In the genomic region with DNA sequence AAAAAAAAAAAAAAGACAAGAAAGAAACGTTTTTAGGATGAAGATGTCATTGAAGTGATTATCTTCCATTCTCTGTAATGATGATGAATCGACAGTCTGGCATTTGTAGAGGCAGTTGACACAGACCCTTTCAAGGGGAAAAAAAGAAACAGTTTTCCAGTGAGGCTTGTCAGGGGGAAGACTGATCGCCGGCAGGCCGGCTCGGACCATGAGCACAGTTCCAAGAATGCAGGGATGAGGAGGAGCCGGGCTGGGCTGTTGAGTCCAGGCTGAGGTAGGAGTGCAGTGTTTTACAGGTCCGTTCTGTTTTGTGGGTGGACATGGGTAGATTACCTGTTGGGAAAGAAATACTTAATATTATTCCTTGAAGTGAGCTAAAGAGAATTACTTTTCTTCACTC, we compare ENCODE assay signal across 8 cellular contexts.
DNase-seq lines count a peak whose midpoint lies in the region; TF ChIP-seq lines count a peak whose summit lies in the region.

No MANE protein-coding gene starts in this region.

- H3T11ph ChIP-seq in H9 (ENCODE audit: low read length): no peak overlapping the region

- H3K14ac ChIP-seq in H9 (ENCODE audit: insufficient read depth, low read length): no peak overlapping the region

- H4K8ac ChIP-seq in H9 (replicated peaks; ENCODE audit: insufficient read length, low read depth, low read length): no peak overlapping the region

- no peak overlapping the region for H2AFZ ChIP-seq in H9 (ENCODE audit: low read length)

- H2BK5ac ChIP-seq in H9 (ENCODE audit: insufficient read length, low read length): no peak overlapping the region

- no peak overlapping the region for H4K91ac ChIP-seq in H9 (ENCODE audit: insufficient read length, low read depth, low read length)

- H3K4me3 ChIP-seq in ascending aorta (peak overlapping the region; percentile 32 to 45), skin epidermis (no peak overlapping the region)

- H3K4me1 Mint-ChIP-seq in H9 (peaks cover 44 to 51% of the 10 kb centered on the region in 2 experiments), glutamatergic neuron (ENCODE audit: low read depth, unreplicated experiment) (peaks cover 25% of the 10 kb centered on the region)

- no peaks in the 10 kb centered on the region for H3K79me1 ChIP-seq in H9 (ENCODE audit: insufficient read depth, low read depth, low read length, poor library complexity, severe bottlenecking)

- no peak overlapping the region for H3K56ac ChIP-seq in H9 (ENCODE audit: insufficient read length, low read depth, low read length)

- H2AK5ac ChIP-seq in H9 (ENCODE audit: insufficient read length, low read length): no peak overlapping the region

- H3K36me3 Mint-ChIP-seq in H9 (ENCODE audit: insufficient read depth in 1 of 3, low read depth in 3 of 3) (peaks cover 0 to 5% (median 0%) of the 10 kb centered on the region in 3 experiments; a peak in 1 of 7 replicates), glutamatergic neuron (ENCODE audit: unreplicated experiment) (no peaks in the 10 kb centered on the region)

- H3K4me3 Mint-ChIP-seq in H9 (no peak overlapping the region), glutamatergic neuron (ENCODE audit: unreplicated experiment) (no peak overlapping the region)

- H3K27me3 Mint-ChIP-seq in H9 (ENCODE audit: low read depth) (no peaks in the 10 kb centered on the region), glutamatergic neuron (ENCODE audit: unreplicated experiment) (peaks cover 10% of the 10 kb centered on the region)

- H3K4me2 ChIP-seq in H9 (ENCODE audit: insufficient read depth, insufficient read length, low read length): no peak overlapping the region

- H3K18ac ChIP-seq in H9 (ENCODE audit: insufficient read length, low read depth, low read length): no peak overlapping the region

- H2BK12ac ChIP-seq in H9 (ENCODE audit: insufficient read length, low read depth, low read length): no peak overlapping the region

- no peak overlapping the region for H2BK20ac ChIP-seq in H9 (ENCODE audit: low read depth, low read length, poor library complexity, severe bottlenecking)

- intact Hi-C loops in ascending aorta (cut with DNase I): loop anchor here (2.0 kb wide), 1 partner anchor 86 kb away; no protein-coding TSS in a partner anchor

- H2BK15ac ChIP-seq in H9 (ENCODE audit: low read depth, low read length): no peak overlapping the region

- H3K23me2 ChIP-seq in H9 (ENCODE audit: insufficient read length, low read depth, low read length, poor library complexity, severe bottlenecking): no peaks in the 10 kb centered on the region

- H3K4ac ChIP-seq in H9 (ENCODE audit: low read depth, low read length): no peak overlapping the region

- no peak overlapping the region for H2BK120ac ChIP-seq in H9 (ENCODE audit: low read depth, low read length, poor library complexity, severe bottlenecking)

- no peaks in the 10 kb centered on the region for H4K20me1 ChIP-seq in H9 (ENCODE audit: control insufficient read depth, insufficient read depth, insufficient read length)

- H3K27ac Mint-ChIP-seq in H9 (peak overlapping the region in 2 of 3 experiments; percentile 1 to 82; a peak in 4 of 7 replicates), glutamatergic neuron (ENCODE audit: unreplicated experiment) (no peak overlapping the region)

- H4K5ac ChIP-seq in H9 (ENCODE audit: insufficient read length, low read depth, low read length): no peak overlapping the region

- H3K9me3 Mint-ChIP-seq in H9 (no peaks in the 10 kb centered on the region), glutamatergic neuron (ENCODE audit: unreplicated experiment) (peaks cover 7% of the 10 kb centered on the region)

- no peak overlapping the region for H3K23ac ChIP-seq in H9 (ENCODE audit: insufficient read length, low read depth, low read length)

- no peak for TF ChIP-seq CTCF in H9 (conservative IDR thresholded peaks at IDR 0.05)
- TF ChIP-seq CTCF in ascending aorta (IDR thresholded peaks at IDR 0.05): no peak
- no peak for TF ChIP-seq CTCF in glutamatergic neuron (IDR thresholded peaks at IDR 0.05; ENCODE audit: partially characterized antibody, unreplicated experiment)

- peaks cover 3% of the 10 kb centered on the region; the same call in 1 of the 2 replicates for H3K4me1 ChIP-seq in H9 (ENCODE audit: insufficient read depth, low read length)
- peaks cover 9 to 55% of the 10 kb centered on the region in 2 donors for H3K4me1 ChIP-seq in ascending aorta

- no peaks in the 10 kb centered on the region for H3K27me3 ChIP-seq in H9 (ENCODE audit: insufficient read depth, low read length)
- no peaks in the 10 kb centered on the region for H3K27me3 ChIP-seq in ascending aorta

- no CpG with 5 or more reads among the region's 8 CpGs for WGBS in H9 (ENCODE audit: extremely low coverage, insufficient read length, low lambda C conversion rate)

- no peaks in the 10 kb centered on the region for H3K36me3 ChIP-seq in ascending aorta

- no peaks in the 10 kb centered on the region for H3K79me2 ChIP-seq in H9 (ENCODE audit: insufficient read depth, low read length)

- no peaks in the 10 kb centered on the region for H3K9me3 ChIP-seq in H9 (ENCODE audit: control insufficient read depth, low read depth, low read length)
- no peaks in the 10 kb centered on the region for H3K9me3 ChIP-seq in ascending aorta

- H3K27ac ChIP-seq in H9 (ENCODE audit: insufficient read length, low read depth, low read length) (no peak overlapping the region), ascending aorta (peak overlapping the region; percentile 91 to 97), skin epidermis (peak overlapping the region in 20 of 21 experiments; percentile 60 to 96 (median 84))

- DNase-seq in H9 (no peak), ascending aorta (ENCODE audit: low spot score in 2 of 2) (peak in 1 of 2 donors; percentile 81), islet precursor cell (peak; percentile 97), NOMO-1 (lab: John Stamatoyannopoulos, UW; ENCODE audit: unreplicated experiment in 2 of 2) (no peak), glutamatergic neuron (no peak), NCI-H2029 treated with DMSO at 0.1 percent for 48 hours (lab: John Stamatoyannopoulos, UW) (no peak)
- no peak for DNase-seq in activated CD4-positive, alpha-beta T cell treated with anti-CD3 and anti-CD28 coated beads for 4 hours

- no peak overlapping the region for H3K9ac ChIP-seq in H9 (ENCODE audit: extremely low read depth, insufficient read length, low read length)

Comparison
In these comparisons a context has a peak if more than half of its experiments do, and no peak if none do; other contexts are left out.
1. H3K4me3 ChIP-seq: peak in ascending aorta (2 of 2); none in skin epidermis (0 of 7).